ENCODE assay signal across 10 cellular contexts in genomic region chr1:33050221-33051076, GRCh38. TPM values are rescaled to one million over a fixed set of nuclear protein-coding genes. Genes with fewer than 3 reads are reported as not detected.
DNase-seq lines count a peak whose midpoint lies in the region; TF ChIP-seq lines count a peak whose summit lies in the region.
"Had no signal": no experiment of that assay in that cellular context is flagged by ENCODE, and none has a peak within 500 bp of the region (broad histone marks: within the 10 kb centered on the region; RNA-seq: fewer than 3 reads in every experiment).

No MANE protein-coding gene starts in this region.

- TF ChIP-seq CTCF in thyroid gland (IDR thresholded peaks at IDR 0.05), result no peak

- intact Hi-C loops in thyroid gland (cut with DNase I), result no loop called here

- H3K4me1 ChIP-seq in thyroid gland, result peaks cover 3 to 8% of the 10 kb centered on the region in 2 donors

- no peak overlapping the region for H3K27ac ChIP-seq in thyroid gland
- H3K27ac ChIP-seq: 22Rv1 had no signal

- no peaks in the 10 kb centered on the region for H3K9me3 ChIP-seq in thyroid gland

- TF ChIP-seq POLR2A in thyroid gland (IDR thresholded peaks at IDR 0.05), result no peak

- DNase-seq in NK-92 treated with Interleukin-12 subunit alpha and Interleukin-12 subunit beta, amount 100 ng/mL, for 24 hours (lab: John Stamatoyannopoulos, UW), result peak; percentile 37
- no peak for DNase-seq in NK-92 (lab: John Stamatoyannopoulos, UW; ENCODE audit: unreplicated experiment)
- peak; percentile 87 for DNase-seq in RPMI7951 (ENCODE audit: low read depth)
- peak; percentile 84 for DNase-seq in fibroblast of peridontal ligament (ENCODE audit: extremely low read depth)
- DNase-seq in stromal cell of bone marrow (ENCODE audit: low read depth), result peak; percentile 74
- DNase-seq in NCI-H187 treated with DMSO at 0.1 percent for 48 hours (lab: John Stamatoyannopoulos, UW), result no peak
- DNase-seq in NCI-H1092 treated with DMSO at 0.1 percent for 48 hours (lab: John Stamatoyannopoulos, UW), result no peak
- DNase-seq in thyroid gland, result no peak
- DNase-seq: naive thymus-derived CD8-positive, alpha-beta T cell had no signal

- no peak overlapping the region for H3K4me3 ChIP-seq in thyroid gland (replicated peaks in 1 of 3)

- WGBS in thyroid gland, 2 donors, result 80% methylated on average over 17 of the region's 17 CpGs

- no peaks in the 10 kb centered on the region for H3K36me3 ChIP-seq in thyroid gland

- no peaks in the 10 kb centered on the region for H3K27me3 ChIP-seq in thyroid gland

RNA-seq across cellular contexts. Expression of gene AK2, which starts 13.8 kb away (rescaled TPM):
- 263 and 350 TPM in 2 replicates for total RNA-seq in RPMI7951 (2014; rRNA removed; shearing (Covaris generic))
- 100 to 1,000 TPM; 214 to 308 (median 256) TPM for total RNA-seq in thyroid gland

RNA-seq across cellular contexts. Expression of gene AZIN2, which starts 30.5 kb away (rescaled TPM):
- total RNA-seq in RPMI7951 (2014; rRNA removed; shearing (Covaris generic)), result 9.4 TPM in 2 replicates
- 10 to 100 TPM in 1 of 4 donors, 1 to 10 TPM in 3; 4.9 to 13.6 (median 5.3) TPM for total RNA-seq in thyroid gland

Comparison
In these comparisons a context has a peak if more than half of its experiments do, and no peak if none do; other contexts are left out.
1. DNase-seq: peak in NK-92 treated with Interleukin-12 subunit alpha and Interleukin-12 subunit beta, amount 100 ng/mL, for 24 hours (single experiment), RPMI7951 (single experiment), fibroblast of peridontal ligament (single experiment) and stromal cell of bone marrow (single experiment); none in NK-92 (single experiment), NCI-H187 treated with DMSO at 0.1 percent for 48 hours (single experiment), NCI-H1092 treated with DMSO at 0.1 percent for 48 hours (single experiment) and thyroid gland (0 of 2).